ENCODE assay signal across 1 cellular context in the genomic region with DNA sequence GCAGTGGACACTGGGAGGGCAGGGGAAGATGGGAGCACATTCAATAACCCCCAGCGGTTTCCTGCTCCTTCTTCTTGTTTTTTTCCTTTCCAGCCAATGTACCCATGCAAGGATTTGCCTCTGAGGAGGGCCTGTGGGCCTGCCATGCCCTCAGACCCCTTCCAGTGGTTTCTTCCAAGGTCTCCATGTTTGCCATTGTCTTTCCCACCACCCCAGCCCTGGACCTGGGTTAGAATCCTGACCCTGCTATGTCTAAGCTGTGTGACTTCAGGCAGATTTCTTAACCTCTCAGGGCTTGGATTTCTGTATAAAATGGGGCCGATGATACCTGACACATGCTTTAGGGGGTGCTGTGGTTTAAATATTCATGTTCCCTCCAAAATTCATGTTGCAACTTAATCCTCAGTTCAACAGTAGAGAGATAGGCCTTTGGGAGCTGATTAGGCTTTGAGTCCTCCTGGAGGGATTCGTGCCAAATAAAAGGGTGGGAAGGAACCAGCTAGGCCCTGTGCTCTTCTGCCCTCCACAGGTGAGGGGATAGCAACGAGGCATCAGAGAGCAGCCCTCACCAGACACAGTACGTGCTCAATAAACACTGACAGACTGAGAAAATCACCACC.
TF ChIP-seq lines count a peak whose summit lies in the region.

No MANE protein-coding gene starts in this region.

TF ChIP-seq in K562, 482 proteins besides CTCF, POLR2A, EP300 and RAD21 (continued from another document and continues in another):
- TF ChIP-seq TOE1 (IDR thresholded peaks at IDR 0.05; ENCODE audit: borderline replicate concordance) (no peak), TOE1 (CRISPR knock-in tag; IDR thresholded peaks at IDR 0.05; ENCODE audit: borderline replicate concordance, low read depth) (no peak), EWSR1 (IDR thresholded peaks at IDR 0.05; ENCODE audit: borderline replicate concordance, low read depth, partially characterized antibody) (no peak), NR4A1 (CRISPR knock-in tag; IDR thresholded peaks at IDR 0.05) (no peak), NR4A1 (tag; IDR thresholded peaks at IDR 0.05) (no peak), HSF4 (CRISPR knock-in tag; IDR thresholded peaks at IDR 0.05; ENCODE audit: borderline replicate concordance) (no peak), JUN (IDR thresholded peaks at IDR 0.05; ENCODE audit: borderline replicate concordance, low read depth, low read length) (no peak), JUN (CRISPR knock-in tag; IDR thresholded peaks at IDR 0.05; ENCODE audit: borderline replicate concordance) (no peak), ZNF146 (CRISPR knock-in tag; IDR thresholded peaks at IDR 0.05; ENCODE audit: unreplicated experiment) (no peak), PHTF2 (CRISPR knock-in tag; IDR thresholded peaks at IDR 0.05) (no peak), NCOA6 (IDR thresholded peaks at IDR 0.05) (no peak), SMARCA5 (IDR thresholded peaks at IDR 0.05) (peak; percentile 78; the same call in 1 of the 2 replicates), CBX3 (IDR thresholded peaks at IDR 0.05; ENCODE audit: borderline replicate concordance in 1 of 2, low read length in 2 of 2) (0 out of 3 replicates have a peak, but pooled peaks of 1 of the 2 experiments have one; percentile 47), MYC (IDR thresholded peaks at IDR 0.05; ENCODE audit: low read depth, low read length) (no peak), MYC (CRISPR knock-in tag; IDR thresholded peaks at IDR 0.05; ENCODE audit: borderline replicate concordance, low read depth) (no peak), PTBP1 (IDR thresholded peaks at IDR 0.05; ENCODE audit: low read depth, low read length) (0 out of 2 replicates have a peak, but pooled peaks have one; percentile 32), NR2C1 (IDR thresholded peaks at IDR 0.05) (no peak), NR2C1 (tag; IDR thresholded peaks at IDR 0.05) (no peak), ZNF785 (CRISPR knock-in tag; IDR thresholded peaks at IDR 0.05) (no peak), TEAD2 (tag; IDR thresholded peaks at IDR 0.05) (no peak), BRD4 (IDR thresholded peaks at IDR 0.05) (no peak), RFX1 (IDR thresholded peaks at IDR 0.05) (no peak), CEBPB (tag; IDR thresholded peaks at IDR 0.05) (peak; percentile 90), RBM34 (IDR thresholded peaks at IDR 0.05; ENCODE audit: borderline replicate concordance, insufficient read depth, low read length) (no peak), PHF20 (IDR thresholded peaks at IDR 0.05; ENCODE audit: partially characterized antibody) (no peak), BCOR (IDR thresholded peaks at IDR 0.05) (peak; percentile 57; the same call in 1 of the 2 replicates), ERF (CRISPR knock-in tag; IDR thresholded peaks at IDR 0.05) (no peak), TCF7L2 (IDR thresholded peaks at IDR 0.05; ENCODE audit: low read depth, low read length) (no peak), ZNF57 (CRISPR knock-in tag; IDR thresholded peaks at IDR 0.05) (no peak), NFIX (CRISPR knock-in tag; IDR thresholded peaks at IDR 0.05; ENCODE audit: low read depth) (no peak), KLF10 (CRISPR knock-in tag; IDR thresholded peaks at IDR 0.05) (no peak), NFE2L1 (tag; IDR thresholded peaks at IDR 0.05; ENCODE audit: borderline replicate concordance, low read depth) (no peak), ZFP36 (IDR thresholded peaks at IDR 0.05; ENCODE audit: low read depth, low read length, partially characterized antibody) (peak; percentile 95), KHSRP (IDR thresholded peaks at IDR 0.05) (no peak)
- TF ChIP-seq, protein P1, sequence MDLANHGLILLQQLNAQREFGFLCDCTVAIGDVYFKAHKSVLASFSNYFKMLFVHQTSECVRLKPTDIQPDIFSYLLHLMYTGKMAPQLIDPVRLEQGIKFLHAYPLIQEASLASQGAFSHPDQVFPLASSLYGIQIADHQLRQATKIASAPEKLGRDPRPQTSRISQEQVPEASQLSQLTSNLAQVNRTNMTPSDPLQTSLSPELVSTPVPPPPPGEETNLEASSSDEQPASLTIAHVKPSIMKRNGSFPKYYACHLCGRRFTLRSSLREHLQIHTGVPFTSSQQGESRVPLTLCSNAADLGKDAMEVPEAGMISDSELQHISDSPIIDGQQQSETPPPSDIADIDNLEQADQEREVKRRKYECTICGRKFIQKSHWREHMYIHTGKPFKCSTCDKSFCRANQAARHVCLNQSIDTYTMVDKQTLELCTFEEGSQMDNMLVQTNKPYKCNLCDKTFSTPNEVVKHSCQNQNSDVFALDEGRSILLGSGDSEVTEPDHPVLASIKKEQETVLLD (IDR thresholded peaks at IDR 0.05): no peak
- TF ChIP-seq, protein P2, sequence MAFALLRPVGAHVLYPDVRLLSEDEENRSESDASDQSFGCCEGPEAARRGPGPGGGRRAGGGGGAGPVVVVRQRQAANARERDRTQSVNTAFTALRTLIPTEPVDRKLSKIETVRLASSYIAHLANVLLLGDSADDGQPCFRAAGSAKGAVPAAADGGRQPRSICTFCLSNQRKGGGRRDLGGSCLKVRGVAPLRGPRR (CRISPR knock-in tag; IDR thresholded peaks at IDR 0.05): no peak
- TF ChIP-seq, protein P3, sequence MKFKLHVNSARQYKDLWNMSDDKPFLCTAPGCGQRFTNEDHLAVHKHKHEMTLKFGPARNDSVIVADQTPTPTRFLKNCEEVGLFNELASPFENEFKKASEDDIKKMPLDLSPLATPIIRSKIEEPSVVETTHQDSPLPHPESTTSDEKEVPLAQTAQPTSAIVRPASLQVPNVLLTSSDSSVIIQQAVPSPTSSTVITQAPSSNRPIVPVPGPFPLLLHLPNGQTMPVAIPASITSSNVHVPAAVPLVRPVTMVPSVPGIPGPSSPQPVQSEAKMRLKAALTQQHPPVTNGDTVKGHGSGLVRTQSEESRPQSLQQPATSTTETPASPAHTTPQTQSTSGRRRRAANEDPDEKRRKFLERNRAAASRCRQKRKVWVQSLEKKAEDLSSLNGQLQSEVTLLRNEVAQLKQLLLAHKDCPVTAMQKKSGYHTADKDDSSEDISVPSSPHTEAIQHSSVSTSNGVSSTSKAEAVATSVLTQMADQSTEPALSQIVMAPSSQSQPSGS (CRISPR knock-in tag; IDR thresholded peaks at IDR 0.05): no peak
- TF ChIP-seq, protein P4, sequence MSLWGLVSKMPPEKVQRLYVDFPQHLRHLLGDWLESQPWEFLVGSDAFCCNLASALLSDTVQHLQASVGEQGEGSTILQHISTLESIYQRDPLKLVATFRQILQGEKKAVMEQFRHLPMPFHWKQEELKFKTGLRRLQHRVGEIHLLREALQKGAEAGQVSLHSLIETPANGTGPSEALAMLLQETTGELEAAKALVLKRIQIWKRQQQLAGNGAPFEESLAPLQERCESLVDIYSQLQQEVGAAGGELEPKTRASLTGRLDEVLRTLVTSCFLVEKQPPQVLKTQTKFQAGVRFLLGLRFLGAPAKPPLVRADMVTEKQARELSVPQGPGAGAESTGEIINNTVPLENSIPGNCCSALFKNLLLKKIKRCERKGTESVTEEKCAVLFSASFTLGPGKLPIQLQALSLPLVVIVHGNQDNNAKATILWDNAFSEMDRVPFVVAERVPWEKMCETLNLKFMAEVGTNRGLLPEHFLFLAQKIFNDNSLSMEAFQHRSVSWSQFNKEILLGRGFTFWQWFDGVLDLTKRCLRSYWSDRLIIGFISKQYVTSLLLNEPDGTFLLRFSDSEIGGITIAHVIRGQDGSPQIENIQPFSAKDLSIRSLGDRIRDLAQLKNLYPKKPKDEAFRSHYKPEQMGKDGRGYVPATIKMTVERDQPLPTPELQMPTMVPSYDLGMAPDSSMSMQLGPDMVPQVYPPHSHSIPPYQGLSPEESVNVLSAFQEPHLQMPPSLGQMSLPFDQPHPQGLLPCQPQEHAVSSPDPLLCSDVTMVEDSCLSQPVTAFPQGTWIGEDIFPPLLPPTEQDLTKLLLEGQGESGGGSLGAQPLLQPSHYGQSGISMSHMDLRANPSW (CRISPR knock-in tag; IDR thresholded peaks at IDR 0.05): no peak
- TF ChIP-seq, protein P5, sequence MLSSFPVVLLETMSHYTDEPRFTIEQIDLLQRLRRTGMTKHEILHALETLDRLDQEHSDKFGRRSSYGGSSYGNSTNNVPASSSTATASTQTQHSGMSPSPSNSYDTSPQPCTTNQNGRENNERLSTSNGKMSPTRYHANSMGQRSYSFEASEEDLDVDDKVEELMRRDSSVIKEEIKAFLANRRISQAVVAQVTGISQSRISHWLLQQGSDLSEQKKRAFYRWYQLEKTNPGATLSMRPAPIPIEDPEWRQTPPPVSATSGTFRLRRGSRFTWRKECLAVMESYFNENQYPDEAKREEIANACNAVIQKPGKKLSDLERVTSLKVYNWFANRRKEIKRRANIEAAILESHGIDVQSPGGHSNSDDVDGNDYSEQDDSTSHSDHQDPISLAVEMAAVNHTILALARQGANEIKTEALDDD (IDR thresholded peaks at IDR 0.05): peak; percentile 68; the same call in 1 of the 2 replicates
- TF ChIP-seq, protein P6, sequence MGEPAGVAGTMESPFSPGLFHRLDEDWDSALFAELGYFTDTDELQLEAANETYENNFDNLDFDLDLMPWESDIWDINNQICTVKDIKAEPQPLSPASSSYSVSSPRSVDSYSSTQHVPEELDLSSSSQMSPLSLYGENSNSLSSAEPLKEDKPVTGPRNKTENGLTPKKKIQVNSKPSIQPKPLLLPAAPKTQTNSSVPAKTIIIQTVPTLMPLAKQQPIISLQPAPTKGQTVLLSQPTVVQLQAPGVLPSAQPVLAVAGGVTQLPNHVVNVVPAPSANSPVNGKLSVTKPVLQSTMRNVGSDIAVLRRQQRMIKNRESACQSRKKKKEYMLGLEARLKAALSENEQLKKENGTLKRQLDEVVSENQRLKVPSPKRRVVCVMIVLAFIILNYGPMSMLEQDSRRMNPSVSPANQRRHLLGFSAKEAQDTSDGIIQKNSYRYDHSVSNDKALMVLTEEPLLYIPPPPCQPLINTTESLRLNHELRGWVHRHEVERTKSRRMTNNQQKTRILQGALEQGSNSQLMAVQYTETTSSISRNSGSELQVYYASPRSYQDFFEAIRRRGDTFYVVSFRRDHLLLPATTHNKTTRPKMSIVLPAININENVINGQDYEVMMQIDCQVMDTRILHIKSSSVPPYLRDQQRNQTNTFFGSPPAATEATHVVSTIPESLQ (CRISPR knock-in tag; IDR thresholded peaks at IDR 0.05): no peak
- TF ChIP-seq, protein P7, sequence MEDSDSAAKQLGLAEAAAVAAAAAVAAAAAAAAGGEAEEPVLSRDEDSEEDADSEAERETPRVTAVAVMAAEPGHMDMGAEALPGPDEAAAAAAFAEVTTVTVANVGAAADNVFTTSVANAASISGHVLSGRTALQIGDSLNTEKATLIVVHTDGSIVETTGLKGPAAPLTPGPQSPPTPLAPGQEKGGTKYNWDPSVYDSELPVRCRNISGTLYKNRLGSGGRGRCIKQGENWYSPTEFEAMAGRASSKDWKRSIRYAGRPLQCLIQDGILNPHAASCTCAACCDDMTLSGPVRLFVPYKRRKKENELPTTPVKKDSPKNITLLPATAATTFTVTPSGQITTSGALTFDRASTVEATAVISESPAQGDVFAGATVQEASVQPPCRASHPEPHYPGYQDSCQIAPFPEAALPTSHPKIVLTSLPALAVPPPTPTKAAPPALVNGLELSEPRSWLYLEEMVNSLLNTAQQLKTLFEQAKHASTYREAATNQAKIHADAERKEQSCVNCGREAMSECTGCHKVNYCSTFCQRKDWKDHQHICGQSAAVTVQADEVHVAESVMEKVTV (CRISPR knock-in tag; IDR thresholded peaks at IDR 0.05): peak; percentile 42; the same call in 1 of the 2 replicates
- TF ChIP-seq, protein P8, sequence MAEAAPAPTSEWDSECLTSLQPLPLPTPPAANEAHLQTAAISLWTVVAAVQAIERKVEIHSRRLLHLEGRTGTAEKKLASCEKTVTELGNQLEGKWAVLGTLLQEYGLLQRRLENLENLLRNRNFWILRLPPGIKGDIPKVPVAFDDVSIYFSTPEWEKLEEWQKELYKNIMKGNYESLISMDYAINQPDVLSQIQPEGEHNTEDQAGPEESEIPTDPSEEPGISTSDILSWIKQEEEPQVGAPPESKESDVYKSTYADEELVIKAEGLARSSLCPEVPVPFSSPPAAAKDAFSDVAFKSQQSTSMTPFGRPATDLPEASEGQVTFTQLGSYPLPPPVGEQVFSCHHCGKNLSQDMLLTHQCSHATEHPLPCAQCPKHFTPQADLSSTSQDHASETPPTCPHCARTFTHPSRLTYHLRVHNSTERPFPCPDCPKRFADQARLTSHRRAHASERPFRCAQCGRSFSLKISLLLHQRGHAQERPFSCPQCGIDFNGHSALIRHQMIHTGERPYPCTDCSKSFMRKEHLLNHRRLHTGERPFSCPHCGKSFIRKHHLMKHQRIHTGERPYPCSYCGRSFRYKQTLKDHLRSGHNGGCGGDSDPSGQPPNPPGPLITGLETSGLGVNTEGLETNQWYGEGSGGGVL (CRISPR knock-in tag; IDR thresholded peaks at IDR 0.05): no peak
